ENCODE assay signal across 15 cellular contexts in the genomic region with DNA sequence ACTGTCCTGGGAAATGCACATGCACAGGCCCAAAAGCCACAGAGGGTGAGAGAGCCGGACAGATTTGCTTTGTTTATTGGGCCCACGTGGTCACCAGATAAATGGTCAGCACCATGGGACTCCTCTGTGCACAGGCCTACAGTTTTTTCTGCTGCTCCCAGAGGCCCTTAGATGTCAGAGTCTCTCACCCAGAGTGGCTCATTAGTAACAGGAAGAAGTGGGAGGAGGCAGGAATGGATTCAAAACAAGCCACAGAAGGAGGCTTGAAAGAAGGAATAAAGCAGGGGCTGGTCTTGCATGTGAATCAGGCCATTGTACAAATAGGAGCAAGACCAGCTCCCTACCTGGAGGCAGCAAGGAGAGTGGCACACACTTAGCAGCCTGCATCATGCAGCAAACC.
DNase-seq lines count a peak whose midpoint lies in the region; TF ChIP-seq lines count a peak whose summit lies in the region.
"Had no signal": no experiment of that assay in that cellular context is flagged by ENCODE, and none has a peak within 500 bp of the region (broad histone marks: within the 10 kb centered on the region; RNA-seq: fewer than 3 reads in every experiment).

No MANE protein-coding gene starts in this region.

- H3K9me3 Mint-ChIP-seq in glutamatergic neuron (ENCODE audit: unreplicated experiment), result peaks cover 5% of the 10 kb centered on the region

- no peaks in the 10 kb centered on the region for H3K36me3 Mint-ChIP-seq in glutamatergic neuron (ENCODE audit: unreplicated experiment)
- H3K36me3 Mint-ChIP-seq: activated naive CD8-positive, alpha-beta T cell treated with anti-CD3 and anti-CD28 coated beads, Interleukin-2, amount 10 ng/mL, durations not matched to agents 7 days and 5 days had no signal

- peaks cover 5% of the 10 kb centered on the region for H3K27me3 Mint-ChIP-seq in glutamatergic neuron (ENCODE audit: unreplicated experiment)
- H3K27me3 Mint-ChIP-seq: activated naive CD8-positive, alpha-beta T cell treated with anti-CD3 and anti-CD28 coated beads, Interleukin-2, amount 10 ng/mL, durations not matched to agents 7 days and 5 days; central memory CD8-positive, alpha-beta T cell had no signal

- peaks cover 74% of the 10 kb centered on the region for H3K4me1 Mint-ChIP-seq in glutamatergic neuron (ENCODE audit: low read depth, unreplicated experiment)
- H3K4me1 Mint-ChIP-seq: activated naive CD8-positive, alpha-beta T cell treated with anti-CD3 and anti-CD28 coated beads, Interleukin-2, amount 10 ng/mL, durations not matched to agents 7 days and 5 days; central memory CD8-positive, alpha-beta T cell had no signal

- peak overlapping the region; percentile 76 for H3K27ac Mint-ChIP-seq in glutamatergic neuron (ENCODE audit: unreplicated experiment)
- H3K27ac Mint-ChIP-seq: activated naive CD8-positive, alpha-beta T cell treated with anti-CD3 and anti-CD28 coated beads, Interleukin-2, amount 10 ng/mL, durations not matched to agents 7 days and 5 days; H9 had no signal

- peak; percentile 47 for DNase-seq in GM03348 (ENCODE audit: low spot score)
- DNase-seq in RPMI7951 (ENCODE audit: low read depth), result peak; percentile 36
- DNase-seq in glutamatergic neuron, result no peak
- DNase-seq in renal cortical epithelial cell (ENCODE audit: low read depth), result peak; percentile 33
- DNase-seq in NCI-H2029 treated with DMSO at 0.1 percent for 48 hours (lab: John Stamatoyannopoulos, UW), result no peak
- DNase-seq in stimulated activated CD4-positive, alpha-beta T cell treated with anti-CD3 and anti-CD28 coated beads, Interleukin-4, amount 100 ng/mL, for 4 hours, result no peak
- DNase-seq in medulla oblongata (ENCODE audit: extremely low spot score), result no peak
- DNase-seq: activated naive CD8-positive, alpha-beta T cell treated with anti-CD3 and anti-CD28 coated beads, Interleukin-2, amount 10 ng/mL, durations not matched to agents 7 days and 5 days; AML-193; effector memory CD4-positive, alpha-beta T cell; H9; hippocampal formation; NCI-H1694 treated with DMSO at 0.1 percent for 48 hours; SHP77 treated with DMSO at 0.1 percent for 48 hours had no signal

- no peak overlapping the region for H3K4me3 Mint-ChIP-seq in glutamatergic neuron (ENCODE audit: unreplicated experiment)
- H3K4me3 Mint-ChIP-seq: activated naive CD8-positive, alpha-beta T cell treated with anti-CD3 and anti-CD28 coated beads, Interleukin-2, amount 10 ng/mL, durations not matched to agents 7 days and 5 days; central memory CD8-positive, alpha-beta T cell; H9 had no signal

- no peak for TF ChIP-seq CTCF in glutamatergic neuron (IDR thresholded peaks at IDR 0.05; ENCODE audit: partially characterized antibody, unreplicated experiment)

Comparison
In these comparisons a context has a peak if more than half of its experiments do, and no peak if none do; other contexts are left out.
1. DNase-seq: peak in GM03348 (single experiment), RPMI7951 (single experiment) and renal cortical epithelial cell (single experiment); none in glutamatergic neuron (single experiment), NCI-H2029 treated with DMSO at 0.1 percent for 48 hours (single experiment), stimulated activated CD4-positive, alpha-beta T cell treated with anti-CD3 and anti-CD28 coated beads, Interleukin-4, amount 100 ng/mL, for 4 hours (0 of 2) and medulla oblongata (single experiment).